1 cellular context compared by ENCODE assay signal in genomic region chr3:112594856-112595255, GRCh38.
A peak's percentile ranks its signal among the peaks of the same experiment; 100 is the strongest.
TF ChIP-seq lines count a peak whose summit lies in the region.

No MANE protein-coding gene starts in this region.

TF ChIP-seq in neural cell, 6 proteins besides CTCF, POLR2A, EP300 and RAD21 (continued from another document):
- TF ChIP-seq MXI1 (conservative IDR thresholded peaks at IDR 0.05; ENCODE audit: poor library complexity, severe bottlenecking) (peak; percentile 58), REST (IDR thresholded peaks at IDR 0.05; ENCODE audit: borderline replicate concordance) (peak; percentile 53), SMC3 (conservative IDR thresholded peaks at IDR 0.05; ENCODE audit: poor library complexity) (no peak)
TF ChIP-seq in neural cell: peak in this region for 3.
